Comparison of ENCODE assay signal across 12 cellular contexts in the genomic region with DNA sequence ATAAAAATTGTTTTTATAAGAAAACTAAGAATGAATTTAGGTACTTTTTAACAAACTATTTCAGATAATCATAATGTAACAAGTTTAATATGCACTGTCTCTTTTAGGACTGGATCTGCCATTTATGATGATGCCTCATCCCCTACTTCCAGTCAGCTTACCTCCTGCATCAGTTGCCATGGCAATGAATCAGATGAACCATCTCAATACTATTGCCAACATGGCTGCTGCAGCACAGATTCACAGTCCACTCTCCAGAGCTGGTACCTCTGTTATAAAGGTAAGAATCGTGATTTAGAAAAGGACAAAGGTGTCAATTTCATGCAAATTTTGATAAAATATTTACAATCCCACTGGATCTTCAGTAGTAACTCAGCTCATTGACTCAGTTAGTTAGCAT.
DNase-seq lines count a peak whose midpoint lies in the region.
"Had no signal": no experiment of that assay in that cellular context is flagged by ENCODE, and none has a peak within 500 bp of the region (broad histone marks: within the 10 kb centered on the region; RNA-seq: fewer than 3 reads in every experiment).

No MANE protein-coding gene starts in this region.

- H3K27ac Mint-ChIP-seq in activated CD4-positive, alpha-beta T cell treated with anti-CD3 and anti-CD28 coated beads, Interleukin-2, amount 10 ng/mL, durations not matched to agents 7 days and 5 days: no peak overlapping the region
- H3K27ac Mint-ChIP-seq: CD14-positive monocyte; CD8-positive, alpha-beta T cell; HFFc6 had no signal

- peak; percentile 64 for DNase-seq in NCI-H748 (lab: John Stamatoyannopoulos, UW; ENCODE audit: unreplicated experiment)
- no peak for DNase-seq in NCI-H748 treated with DMSO at 0.1 percent for 48 hours (lab: John Stamatoyannopoulos, UW)
- DNase-seq in head of caudate nucleus: peak in 24 of 42 donors; percentile 2 to 68 (median 25)
- DNase-seq in putamen (ENCODE audit: low spot score): peak; percentile 25
- DNase-seq in ecto neural progenitor cell (ENCODE audit: low spot score): no peak
- DNase-seq in activated CD4-positive, alpha-beta T cell treated with anti-CD3 and anti-CD28 coated beads, Interleukin-2, amount 10 ng/mL, durations not matched to agents 7 days and 5 days: no peak
- no peak for DNase-seq in NOMO-1 treated with dmso at 0.1 percent for 144 hours (lab: John Stamatoyannopoulos, UW; ENCODE audit: unreplicated experiment)
- DNase-seq: CD8-positive, alpha-beta T cell; COR-L47; HCEC 1CT; HFFc6 had no signal

- no peaks in the 10 kb centered on the region for H3K27me3 Mint-ChIP-seq in activated CD4-positive, alpha-beta T cell treated with anti-CD3 and anti-CD28 coated beads, Interleukin-2, amount 10 ng/mL, durations not matched to agents 7 days and 5 days

- no peaks in the 10 kb centered on the region for H3K36me3 Mint-ChIP-seq in activated CD4-positive, alpha-beta T cell treated with anti-CD3 and anti-CD28 coated beads, Interleukin-2, amount 10 ng/mL, durations not matched to agents 7 days and 5 days (ENCODE audit: low read depth)
- H3K36me3 Mint-ChIP-seq: CD14-positive monocyte; CD8-positive, alpha-beta T cell had no signal

- intact Hi-C loops in head of caudate nucleus (cut with DNase I): no loop called here

- CTCF ChIA-PET in activated CD4-positive, alpha-beta T cell treated with anti-CD3 and anti-CD28 coated beads, Interleukin-2, amount 10 ng/mL, durations not matched to agents 7 days and 5 days (lab: Charles Lee): no interaction called here

- no peak overlapping the region for H3K4me3 Mint-ChIP-seq in activated CD4-positive, alpha-beta T cell treated with anti-CD3 and anti-CD28 coated beads, Interleukin-2, amount 10 ng/mL, durations not matched to agents 7 days and 5 days
- H3K4me3 Mint-ChIP-seq: CD14-positive monocyte; CD8-positive, alpha-beta T cell; HFFc6 had no signal

- POLR2A ChIA-PET in activated CD4-positive, alpha-beta T cell treated with anti-CD3 and anti-CD28 coated beads, Interleukin-2, amount 10 ng/mL, durations not matched to agents 7 days and 5 days (lab: Charles Lee): no interaction called here

- H3K9me3 Mint-ChIP-seq in activated CD4-positive, alpha-beta T cell treated with anti-CD3 and anti-CD28 coated beads, Interleukin-2, amount 10 ng/mL, durations not matched to agents 7 days and 5 days: no peaks in the 10 kb centered on the region

- no peaks in the 10 kb centered on the region for H3K4me1 Mint-ChIP-seq in activated CD4-positive, alpha-beta T cell treated with anti-CD3 and anti-CD28 coated beads, Interleukin-2, amount 10 ng/mL, durations not matched to agents 7 days and 5 days
- H3K4me1 Mint-ChIP-seq: CD14-positive monocyte had no signal

Comparison
In these comparisons a context has a peak if more than half of its experiments do, and no peak if none do; other contexts are left out.
1. DNase-seq: peak in NCI-H748 (single experiment), head of caudate nucleus (24 of 42) and putamen (single experiment); none in NCI-H748 treated with DMSO at 0.1 percent for 48 hours (single experiment), ecto neural progenitor cell (single experiment), activated CD4-positive, alpha-beta T cell treated with anti-CD3 and anti-CD28 coated beads, Interleukin-2, amount 10 ng/mL, durations not matched to agents 7 days and 5 days (single experiment) and NOMO-1 treated with dmso at 0.1 percent for 144 hours (single experiment).